12 cellular contexts compared by ENCODE assay signal in genomic region chr17:40309938-40310510, GRCh38. TPM values are rescaled to one million over a fixed set of nuclear protein-coding genes. Genes with fewer than 3 reads are reported as not detected.
DNase-seq lines count a peak whose midpoint lies in the region; ATAC-seq and TF ChIP-seq lines count a peak whose summit lies in the region.
"Had no signal": no experiment of that assay in that cellular context is flagged by ENCODE, and none has a peak within 500 bp of the region (broad histone marks: within the 10 kb centered on the region; RNA-seq: fewer than 3 reads in every experiment).

No MANE protein-coding gene starts in this region.

- BruUV-seq in A673 (replicated peaks; lab: Mats Ljungman, UMichigan), result no TSS peak

- CTCF ChIA-PET in A673 (lab: Charles Lee), result no interaction called here

- ATAC-seq in HG02938 (IDR thresholded peaks at IDR 0.05; ENCODE audit: unreplicated experiment) (no peak), HG03571 (IDR thresholded peaks at IDR 0.05; ENCODE audit: unreplicated experiment) (no peak)

- TF ChIP-seq CTCF in A673 (conservative IDR thresholded peaks at IDR 0.05; ENCODE audit: low read depth, low read length) (no peak), coronary artery (IDR thresholded peaks at IDR 0.05) (no peak)

- intact Hi-C loops in A673 (cut with micrococcal nuclease; ENCODE audit: unreplicated experiment), result loop anchor here (10.0 kb wide), 1 partner anchor 105 kb away; the partner anchor contains the start of gene TOP2A

- H3K4me3 ChIP-seq in A673 (ENCODE audit: low read depth, low read length, poor library complexity, severe bottlenecking), result peak overlapping the region; percentile 50
- H3K4me3 ChIP-seq in HUES6 (ENCODE audit: low read depth, low read length), result peak overlapping the region; percentile 92
- peak overlapping the region; percentile 74 for H3K4me3 ChIP-seq in coronary artery
- peak overlapping the region; percentile 76 to 81 for H3K4me3 ChIP-seq in muscle layer of duodenum (ENCODE audit: low read depth in 1 of 2, low read length in 2 of 2)

- H3K4me1 ChIP-seq in A673 (ENCODE audit: insufficient read depth, low read length, poor library complexity, severe bottlenecking) (peaks cover 71% of the 10 kb centered on the region), HUES6 (ENCODE audit: control insufficient read depth, insufficient read depth, low read length) (peaks cover 47% of the 10 kb centered on the region), muscle layer of duodenum (ENCODE audit: control insufficient read depth in 1 of 2, insufficient read depth in 2 of 2, low read length in 2 of 2) (peaks cover 67 to 79% of the 10 kb centered on the region in 2 donors)

- H3K27ac ChIP-seq in A673 (ENCODE audit: low read depth, low read length, poor library complexity, severe bottlenecking) (peak overlapping the region; percentile 42), HUES6 (ENCODE audit: low read depth, low read length) (no peak overlapping the region), coronary artery (peak overlapping the region; percentile 81 to 92), muscle layer of duodenum (ENCODE audit: low read length) (peak overlapping the region; percentile 64)

- no peaks in the 10 kb centered on the region for H3K36me3 ChIP-seq in A673 (ENCODE audit: insufficient read depth, low read length, poor library complexity, severe bottlenecking)
- H3K36me3 ChIP-seq in HUES6 (ENCODE audit: control insufficient read depth, insufficient read depth, low read length), result no peaks in the 10 kb centered on the region
- H3K36me3 ChIP-seq in muscle layer of duodenum (ENCODE audit: control insufficient read depth in 1 of 2, insufficient read depth in 2 of 2, low read length in 2 of 2), result no peaks in the 10 kb centered on the region

- no peak for DNase-seq in A673 (ENCODE audit: low spot score)
- peak; percentile 70 for DNase-seq in coronary artery (ENCODE audit: low spot score)
- no peak for DNase-seq in activated CD4-positive, CD25-positive, alpha-beta regulatory T cell (lab: John Stamatoyannopoulos, UW)
- DNase-seq in NCI-H345 (lab: John Stamatoyannopoulos, UW), result no peak
- DNase-seq: activated CD8-positive, alpha-beta memory T cell treated with anti-CD3 and anti-CD28 coated beads, Interleukin-2, amount 50 U/mL, for 4 hours; natural killer cell had no signal

- peak overlapping the region; percentile 73 for H3K9ac ChIP-seq in HUES6 (ENCODE audit: low read length)

- H3K9me3 ChIP-seq in A673 (ENCODE audit: low read depth, low read length, poor library complexity, severe bottlenecking) (no peaks in the 10 kb centered on the region), HUES6 (ENCODE audit: control insufficient read depth, insufficient read depth, low read depth, low read length) (no peaks in the 10 kb centered on the region), muscle layer of duodenum (ENCODE audit: control insufficient read depth in 1 of 2, low read length in 2 of 2) (no peaks in the 10 kb centered on the region)

- H3K27me3 ChIP-seq in A673 (replicated peaks; ENCODE audit: insufficient read depth, low read depth, low read length, poor library complexity), result no peaks in the 10 kb centered on the region
- H3K27me3 ChIP-seq in HUES6 (ENCODE audit: control insufficient read depth, insufficient read depth, low read length), result no peaks in the 10 kb centered on the region
- no peaks in the 10 kb centered on the region for H3K27me3 ChIP-seq in muscle layer of duodenum (ENCODE audit: low read depth, low read length)

- POLR2A ChIA-PET in A673 (lab: Charles Lee; ENCODE audit: low non-redundant PET), result no interaction called here

RNA-seq across cellular contexts. Expression of gene RARA, which starts 1.0 kb away (rescaled TPM):
- total RNA-seq in A673 (2021), result 25.4 and 30.3 TPM in 2 replicates

RNA-seq across cellular contexts. Expression of gene CDC6, which starts 22.3 kb away (rescaled TPM):
- total RNA-seq in A673 (2021), result 82.6 and 85.7 TPM in 2 replicates

RNA-seq across cellular contexts. Expression of gene GJD3, which starts 54.5 kb away (rescaled TPM):
- total RNA-seq in A673 (2021), result not detected in 2 replicates
- total RNA-seq: MCF 10A, natural killer cell, RPMI7951 had no signal
